In the genomic region with DNA sequence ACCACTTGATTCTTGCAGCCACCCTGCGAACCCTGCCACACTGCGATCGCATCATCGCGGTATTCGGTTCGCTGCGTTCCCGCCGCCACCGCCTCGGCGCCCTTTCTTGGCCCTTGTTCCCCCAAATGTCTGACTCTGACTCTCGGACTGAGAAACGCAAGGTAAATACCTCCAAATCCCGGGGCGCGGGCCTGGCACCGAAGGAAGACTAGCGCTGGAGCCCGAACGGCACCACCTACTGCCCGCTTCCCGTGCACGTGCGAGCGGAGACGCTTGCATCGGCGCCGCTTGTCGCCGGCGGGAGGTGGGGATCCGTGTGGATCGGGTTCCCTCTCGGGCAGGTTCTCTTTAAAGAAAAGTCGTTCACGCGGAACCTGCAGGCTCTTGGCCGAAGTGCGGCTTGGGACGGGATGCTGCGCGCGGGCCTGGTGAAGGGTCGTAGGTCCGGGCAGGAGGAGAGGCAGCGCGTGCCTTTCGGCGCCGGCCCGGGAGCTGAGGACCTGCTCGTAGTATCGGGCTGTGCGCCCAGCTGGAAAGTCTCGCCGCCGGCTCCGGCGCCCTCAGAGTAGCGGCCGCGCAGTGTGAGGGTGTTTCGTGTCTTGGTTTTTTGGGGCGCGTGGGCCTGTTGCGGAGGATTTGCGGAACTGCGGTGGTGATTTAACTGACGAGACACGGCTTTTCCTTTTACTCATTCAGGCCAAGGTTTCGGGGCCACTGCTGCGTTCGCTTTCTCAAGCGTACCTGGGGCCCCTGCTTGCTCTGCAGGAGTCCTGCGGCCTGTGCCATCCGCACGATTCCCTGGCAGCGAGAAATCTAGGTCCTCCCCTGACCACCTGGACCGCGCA, we compare ENCODE assay signal across 8 cellular contexts. TPM values are rescaled to one million over a fixed set of nuclear protein-coding genes. Genes with fewer than 3 reads are reported as not detected.
DNase-seq lines count a peak whose midpoint lies in the region; TF ChIP-seq lines count a peak whose summit lies in the region.

No MANE protein-coding gene starts in this region.

- TF ChIP-seq CTCF in BJ (IDR thresholded peaks at IDR 0.05; ENCODE audit: insufficient read depth, low read depth, low read length) (0 out of 2 replicates have a peak, but pooled peaks have one; percentile 9), fibroblast of lung (conservative IDR thresholded peaks at IDR 0.05 in 1 of 2, IDR thresholded peaks at IDR 0.05 in 1 of 2; ENCODE audit: low read depth in 1 of 2, low read length in 2 of 2) (no peak), neural cell (IDR thresholded peaks at IDR 0.05; ENCODE audit: poor library complexity, severe bottlenecking) (no peak), transverse colon (IDR thresholded peaks at IDR 0.05) (no peak)

- H3K9ac ChIP-seq in fibroblast of lung (ENCODE audit: insufficient read depth, low read length): peak overlapping the region; percentile 59
- H3K9ac ChIP-seq in neural cell (ENCODE audit: low read length): peak overlapping the region; percentile 59

- WGBS in transverse colon (ENCODE audit: low coverage in 1 of 2), 2 donors: 1% methylated on average over 71 of the region's 83 CpGs; no CpG with 5 or more reads in 1 of the 2 donors

- H3K79me2 ChIP-seq in fibroblast of lung (ENCODE audit: control insufficient read depth, insufficient read depth, low read length) (no peaks in the 10 kb centered on the region), neural cell (replicated peaks; ENCODE audit: insufficient read depth, low read length) (peaks cover 9% of the 10 kb centered on the region)

- H3K36me3 ChIP-seq in BJ (ENCODE audit: control insufficient read depth, insufficient read depth, low read length): no peaks in the 10 kb centered on the region
- no peaks in the 10 kb centered on the region for H3K36me3 ChIP-seq in fibroblast of lung (ENCODE audit: control insufficient read depth, insufficient read depth, low read length)
- no peaks in the 10 kb centered on the region for H3K36me3 ChIP-seq in neural cell (ENCODE audit: insufficient read depth, low read length)
- peaks cover 0 to 20% (median 2%) of the 10 kb centered on the region in 4 donors for H3K36me3 ChIP-seq in transverse colon

- intact Hi-C loops in transverse colon (cut with DNase I; ENCODE audit: low total_unique reads): no loop called here

- peaks cover 5% of the 10 kb centered on the region for H3K4me1 ChIP-seq in fibroblast of lung (ENCODE audit: control insufficient read depth, extremely low read depth, insufficient read depth, low read length)
- peaks cover 11 to 59% (median 47%) of the 10 kb centered on the region in 4 donors for H3K4me1 ChIP-seq in transverse colon

- TF ChIP-seq RAD21 in neural cell (conservative IDR thresholded peaks at IDR 0.05): peak; percentile 27

- in situ Hi-C loops in transverse colon (cut with MboI; ENCODE audit: low pct_ligation_motif_present in 1 of 4, low pct_unique_long_range_greater_than_20kb in 1 of 4, low sequenced_read_pairs in 3 of 4): loop anchor here in 3 of 4 donors (25.0 kb wide), 3 partner anchors 309 to 591 kb away; no protein-coding TSS in a partner anchor

- H3K4me3 ChIP-seq in BJ (ENCODE audit: low read depth, low read length): peak overlapping the region; percentile 91
- peak overlapping the region; percentile 80 to 93 (median 82) for H3K4me3 ChIP-seq in fibroblast of lung (replicated peaks in 1 of 4; ENCODE audit: control extremely low read depth in 1 of 4, insufficient read depth in 1 of 4, low read depth in 3 of 4, low read length in 4 of 4)
- peak overlapping the region; percentile 94 for H3K4me3 ChIP-seq in neural cell (ENCODE audit: low read length)
- peak overlapping the region; percentile 60 to 73 (median 70) for H3K4me3 ChIP-seq in transverse colon

- H4K20me1 ChIP-seq in fibroblast of lung (ENCODE audit: control insufficient read depth, extremely low read depth, insufficient read depth, low read length) (no peaks in the 10 kb centered on the region), neural cell (ENCODE audit: insufficient read depth) (no peaks in the 10 kb centered on the region)

- peak overlapping the region; percentile 49 for H3K27ac ChIP-seq in fibroblast of lung (ENCODE audit: insufficient read depth, low read length)
- no peak overlapping the region for H3K27ac ChIP-seq in neural cell (ENCODE audit: low read length)
- H3K27ac ChIP-seq in transverse colon: peak overlapping the region; percentile 85 to 90 (median 88)

- DNase-seq in BJ (ENCODE audit: low read depth) (no peak), H4 (ENCODE audit: low spot score) (peak; percentile 17), NCI-H226 (peak; percentile 8), activated T-cell treated with anti-CD3 and anti-CD28 coated beads for 48 hours (ENCODE audit: low read depth) (peak; percentile 48), fibroblast of lung (ENCODE audit: low read depth in 2 of 2) (peak; percentile 33 to 41), transverse colon (peak; percentile 49), kidney glomerular epithelial cell (lab: John Stamatoyannopoulos, UW) (no peak)

- H3K27me3 ChIP-seq in BJ (ENCODE audit: control insufficient read depth, insufficient read depth, low read length) (peaks cover 1% of the 10 kb centered on the region; the same call in 1 of the 2 replicates), fibroblast of lung (ENCODE audit: control insufficient read depth, insufficient read depth, low read length) (peaks cover 15% of the 10 kb centered on the region), neural cell (ENCODE audit: insufficient read depth, low read depth, low read length) (peaks cover 61% of the 10 kb centered on the region), transverse colon (peaks cover 37% of the 10 kb centered on the region)

- no peak for TF ChIP-seq POLR2A in transverse colon (IDR thresholded peaks at IDR 0.05)

- CTCF ChIA-PET in BJ (lab: Yijun Ruan, JAX): interaction anchor here (0.6 to 1.6 kb wide), 5 partner anchors 12 to 541 kb away, joined by 3 read pairs; no protein-coding TSS in a partner anchor

- TF ChIP-seq EP300 in neural cell (conservative IDR thresholded peaks at IDR 0.05; ENCODE audit: poor library complexity, severe bottlenecking) (no peak), transverse colon (IDR thresholded peaks at IDR 0.05; ENCODE audit: low read depth) (no peak)

- no peaks in the 10 kb centered on the region for H3F3A ChIP-seq in neural cell (ENCODE audit: insufficient read depth, low read length, poor library complexity, severe bottlenecking)

- H3K4me2 ChIP-seq in fibroblast of lung (ENCODE audit: extremely low read depth, insufficient read depth, low read length) (peak overlapping the region; percentile 88), neural cell (ENCODE audit: low read length) (peak overlapping the region; percentile 71)

- peak overlapping the region; percentile 80 for H2AFZ ChIP-seq in fibroblast of lung (ENCODE audit: low read length)
- peak overlapping the region; percentile 8 for H2AFZ ChIP-seq in neural cell (ENCODE audit: low read depth, low read length)

- POLR2A ChIA-PET in BJ (lab: Charles Lee): no interaction called here

- H3K9me3 ChIP-seq in fibroblast of lung (ENCODE audit: control insufficient read depth, insufficient read depth, low read depth, low read length) (no peaks in the 10 kb centered on the region), neural cell (ENCODE audit: low read length) (no peaks in the 10 kb centered on the region), transverse colon (no peaks in the 10 kb centered on the region)

- no peaks in the 10 kb centered on the region for H3K9me2 ChIP-seq in neural cell (ENCODE audit: insufficient read depth, low read length)

TF ChIP-seq in neural cell, 6 proteins besides CTCF, POLR2A, EP300 and RAD21:
- TF ChIP-seq EZH2 (IDR thresholded peaks at IDR 0.05; ENCODE audit: borderline replicate concordance, insufficient read depth, low read length, poor library complexity, severe bottlenecking) (no peak), POLR2AphosphoS5 (IDR thresholded peaks at IDR 0.05) (no peak), TAF1 (IDR thresholded peaks at IDR 0.05; ENCODE audit: low read depth) (peak; percentile 10), MXI1 (conservative IDR thresholded peaks at IDR 0.05; ENCODE audit: poor library complexity, severe bottlenecking) (peak; percentile 79), REST (IDR thresholded peaks at IDR 0.05; ENCODE audit: borderline replicate concordance) (no peak), SMC3 (conservative IDR thresholded peaks at IDR 0.05; ENCODE audit: poor library complexity) (peak; percentile 30)

RNA-seq across cellular contexts. Expression of gene BCL2L11, which starts 0.5 kb away (rescaled TPM):
- 0.78 and 0.80 TPM in 2 replicates for polyA plus RNA-seq in BJ (2011; rRNA removed)
- polyA minus RNA-seq in BJ (2011; rRNA and poly(A)+ RNA removed): 1.8 and 3.3 TPM in 2 replicates
- 2.4 and 2.7 TPM in 2 replicates for total RNA-seq in H4 (2014; rRNA removed; shearing (Covaris generic))
- 10.2 and 10.3 TPM in 2 replicates for total RNA-seq in fibroblast of lung
- polyA plus RNA-seq in fibroblast of lung: 1.5 and 1.9 TPM in 2 replicates
- polyA plus RNA-seq in fibroblast of lung (2012): 1.9 and 2.0 TPM in 2 replicates
- 2.1 and 5.8 TPM in 2 replicates for polyA minus RNA-seq in fibroblast of lung (ENCODE audit: low replicate concordance)
- polyA plus RNA-seq in neural cell: 2.6 and 42.1 TPM in 2 replicates
- 9.7 and 11.0 TPM in 2 replicates for polyA minus RNA-seq in neural cell
- 10 to 100 TPM in 3 of 4 donors, 1 to 10 TPM in 1; 8.8 to 41.8 (median 36.1) TPM for total RNA-seq in transverse colon

Comparison
In these comparisons a context has a peak if more than half of its experiments do, and no peak if none do; other contexts are left out.
1. DNase-seq: peak in H4 (single experiment), NCI-H226 (single experiment), activated T-cell treated with anti-CD3 and anti-CD28 coated beads for 48 hours (single experiment), fibroblast of lung (2 of 2) and transverse colon (single experiment); none in BJ (single experiment) and kidney glomerular epithelial cell (single experiment).
2. Peak in every context shown above with its lines, with median percentiles within 50 percentile points of each other: H3K4me3 ChIP-seq.